ENCODE assay signal across 13 cellular contexts in genomic region chr9:136377351-136378170, GRCh38.
"Had no signal": no experiment of that assay in that cellular context is flagged by ENCODE, and none has a peak within 500 bp of the region (broad histone marks: within the 10 kb centered on the region; RNA-seq: fewer than 3 reads in every experiment).

No MANE protein-coding gene starts in this region.

- H3K27ac ChIP-seq: epithelial cell of prostate had no signal

- DNase-seq: activated naive CD4-positive, alpha-beta T cell treated with anti-CD3 and anti-CD28 coated beads for 36 hours; activated T-cell treated with anti-CD3 and anti-CD28 coated beads for 4 hours; dermis blood vessel endothelial cell; foreskin melanocyte; kidney glomerular epithelial cell; mesendoderm; posterior cingulate gyrus; retina; stimulated activated CD4-positive, alpha-beta T cell treated with anti-CD3 and anti-CD28 coated beads, Interleukin-2, amount 100 ng/mL, for 48 hours had no signal

- ATAC-seq: activated CD4-positive, CD25-positive, alpha-beta regulatory T cell treated with anti-CD3 and anti-CD28 coated beads, Interleukin-2, amount 50 U/mL, for 24 hours; natural killer cell treated with Interleukin-12 subunit alpha and Interleukin-12 subunit beta and Interleukin-15 and Interleukin-18, amount 100 ng/mL, for 72 hours; stimulated activated memory B cell treated with anti-CD40 and anti-IgM and Interleukin-4, amounts not matched to agents 10 μg/mL and 1 μg/mL and 100 μg/mL, for 72 hours had no signal
